ENCODE assay signal across 8 cellular contexts in the genomic region with DNA sequence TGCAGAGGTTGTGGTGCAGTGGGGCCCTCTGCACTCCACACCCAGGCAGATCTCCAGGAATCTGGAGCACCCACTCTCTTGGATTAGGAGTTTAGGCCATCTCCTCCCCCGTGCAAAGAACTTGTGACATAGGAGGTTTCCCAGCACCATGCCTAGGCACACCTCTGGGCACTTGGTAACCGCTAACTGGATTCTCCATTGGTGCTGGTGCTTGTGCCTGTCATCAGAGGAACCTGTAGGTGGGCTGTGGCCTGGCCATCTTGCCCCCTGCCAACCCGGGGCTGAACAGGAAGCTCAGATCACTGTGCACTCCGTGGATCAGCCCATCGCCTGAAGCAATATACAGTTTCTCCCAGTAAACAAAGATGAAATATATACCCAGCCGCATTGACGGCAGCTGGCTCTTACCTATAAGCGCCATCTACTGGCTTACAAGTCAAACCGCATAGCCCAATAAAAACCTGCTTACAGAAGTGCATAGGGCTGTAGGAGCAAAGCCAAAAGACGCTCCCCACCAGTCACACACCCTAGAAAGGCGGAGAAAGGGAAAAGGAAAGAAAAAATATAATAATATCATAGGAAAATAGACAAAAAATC. TPM values are rescaled to one million over a fixed set of nuclear protein-coding genes. Genes with fewer than 3 reads are reported as not detected.
DNase-seq lines count a peak whose midpoint lies in the region; ATAC-seq and TF ChIP-seq lines count a peak whose summit lies in the region.

No MANE protein-coding gene starts in this region.

- ATAC-seq in GM19351 (IDR thresholded peaks at IDR 0.05; ENCODE audit: unreplicated experiment), result peak; percentile 92
- peak; percentile 71 for ATAC-seq in HG03460 (IDR thresholded peaks at IDR 0.05; ENCODE audit: unreplicated experiment)

- H3K9me3 Mint-ChIP-seq in chondrocyte (ENCODE audit: low read depth) (peaks cover 10% of the 10 kb centered on the region), progenitor cell of endocrine pancreas (ENCODE audit: low read depth) (peaks cover 22% of the 10 kb centered on the region)

- H3K36me3 Mint-ChIP-seq in chondrocyte (ENCODE audit: low read depth) (no peaks in the 10 kb centered on the region), progenitor cell of endocrine pancreas (ENCODE audit: insufficient read depth) (no peaks in the 10 kb centered on the region)

- H3K4me3 Mint-ChIP-seq in chondrocyte (ENCODE audit: unreplicated experiment) (no peak overlapping the region), progenitor cell of endocrine pancreas (ENCODE audit: low read depth) (no peak overlapping the region)

- DNase-seq in SIG-M5 treated with dmso at 0.1 percent for 504 hours (lab: John Stamatoyannopoulos, UW; ENCODE audit: unreplicated experiment) (peak; percentile 68), SIG-M5 (lab: John Stamatoyannopoulos, UW) (no peak), NCI-H526 treated with DMSO at 0.1 percent for 48 hours (lab: John Stamatoyannopoulos, UW) (peak; percentile 43), chondrocyte (ENCODE audit: low spot score) (no peak), progenitor cell of endocrine pancreas (ENCODE audit: low spot score, unreplicated experiment) (no peak), HuH-7.5 (ENCODE audit: low spot score) (no peak)

- H3K4me1 Mint-ChIP-seq in chondrocyte (ENCODE audit: low read depth) (no peaks in the 10 kb centered on the region), progenitor cell of endocrine pancreas (ENCODE audit: low read depth) (no peaks in the 10 kb centered on the region)

- no peak overlapping the region for H3K27ac Mint-ChIP-seq in chondrocyte (ENCODE audit: unreplicated experiment)
- H3K27ac Mint-ChIP-seq in progenitor cell of endocrine pancreas, result no peak overlapping the region

- peaks cover 20% of the 10 kb centered on the region for H3K27me3 Mint-ChIP-seq in chondrocyte (ENCODE audit: low read depth)
- H3K27me3 Mint-ChIP-seq in progenitor cell of endocrine pancreas, result no peaks in the 10 kb centered on the region

- TF ChIP-seq CTCF in chondrocyte (IDR thresholded peaks at IDR 0.05), result peak; percentile 75
- peak; percentile 53 for TF ChIP-seq CTCF in progenitor cell of endocrine pancreas (IDR thresholded peaks at IDR 0.05; ENCODE audit: unreplicated experiment)

RNA-seq across cellular contexts. Expression of a gene that starts 19.1 kb away (rescaled TPM):
- total RNA-seq in chondrocyte (not detected in 3 replicates), progenitor cell of endocrine pancreas (not detected in 2 replicates)

RNA-seq across cellular contexts. Expression of a gene that starts 43.5 kb away (rescaled TPM):
- total RNA-seq in chondrocyte, result not detected in 3 replicates
- total RNA-seq in progenitor cell of endocrine pancreas, result 67.9 and 85.3 TPM in 2 replicates

Comparison
In these comparisons a context has a peak if more than half of its experiments do, and no peak if none do; other contexts are left out.
1. DNase-seq: peak in SIG-M5 treated with dmso at 0.1 percent for 504 hours (single experiment) and NCI-H526 treated with DMSO at 0.1 percent for 48 hours (single experiment); none in SIG-M5 (single experiment), chondrocyte (single experiment), progenitor cell of endocrine pancreas (single experiment) and HuH-7.5 (single experiment).
2. RNA of a gene that starts 43.5 kb away (total RNA-seq): 67.9 to 85.3 TPM in progenitor cell of endocrine pancreas; not detected in chondrocyte; every median in the first group is over 10 times any median in the second.